ENCODE assay signal across 21 cellular contexts in the genomic region with DNA sequence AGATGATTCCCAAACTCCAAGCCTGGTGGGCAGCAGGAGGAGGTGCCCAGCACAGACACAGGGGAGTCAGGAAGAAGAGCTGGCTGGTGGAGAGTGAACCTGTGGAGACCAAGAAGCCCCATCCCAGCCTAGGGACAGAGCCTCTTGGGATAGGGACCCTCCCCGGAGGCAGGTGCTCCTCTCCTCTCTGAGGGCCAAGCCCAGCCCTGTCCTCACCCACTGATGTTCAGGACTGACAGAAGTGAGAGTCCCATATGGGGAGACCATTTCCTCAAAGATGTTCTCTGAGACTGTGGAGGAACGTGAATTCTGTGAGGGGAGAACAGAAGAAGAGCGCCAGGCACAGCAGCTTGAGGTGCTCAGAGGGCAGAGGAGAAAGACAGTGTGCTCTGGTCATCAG.
"Had no signal": no experiment of that assay in that cellular context is flagged by ENCODE, and none has a peak within 500 bp of the region (broad histone marks: within the 10 kb centered on the region; RNA-seq: fewer than 3 reads in every experiment).

No MANE protein-coding gene starts in this region.

- H3K27me3 ChIP-seq: pancreas, thyroid gland had no signal

- H3K27ac Mint-ChIP-seq: memory B cell, progenitor cell of endocrine pancreas had no signal

- H3K27ac ChIP-seq: colonic mucosa, foreskin keratinocyte, left ventricle myocardium inferior, lower lobe of right lung, pancreas, thyroid gland had no signal

- H3K36me3 Mint-ChIP-seq: memory B cell, type B pancreatic cell had no signal

- DNase-seq: colonic mucosa; dermis blood vessel endothelial cell; erythroblast; foreskin keratinocyte; left cardiac atrium; left ventricle myocardium inferior; lower lobe of right lung; midbrain; nucleus accumbens; pancreas; right cardiac atrium; small intestine; stimulated activated CD4-positive, alpha-beta T cell treated with anti-CD3 and anti-CD28 coated beads, Interleukin-12 subunit alpha, Interleukin-12 subunit beta, amount 100 ng/mL, for 4 hours; stimulated activated naive CD4-positive, alpha-beta T cell treated with Interleukin-2 at 50 U/mL for 16 hours had no signal

- H3K9me3 ChIP-seq: colonic mucosa, left ventricle myocardium inferior, lower lobe of right lung, pancreas, thyroid gland had no signal

- H3K36me3 ChIP-seq: colonic mucosa, left ventricle myocardium inferior, lower lobe of right lung, pancreas, thyroid gland had no signal

- H3K4me1 ChIP-seq: colonic mucosa, foreskin keratinocyte, pancreas had no signal

- H3K4me3 ChIP-seq: colonic mucosa, left ventricle myocardium inferior, lower lobe of right lung, pancreas, thyroid gland had no signal

- H3K9me3 Mint-ChIP-seq: memory B cell, type B pancreatic cell had no signal

- FAIRE-seq: endothelial cell of umbilical vein, kidney, pancreas, small intestine, urothelium cell line had no signal
